ENCODE assay signal across 1 cellular context in the genomic region with DNA sequence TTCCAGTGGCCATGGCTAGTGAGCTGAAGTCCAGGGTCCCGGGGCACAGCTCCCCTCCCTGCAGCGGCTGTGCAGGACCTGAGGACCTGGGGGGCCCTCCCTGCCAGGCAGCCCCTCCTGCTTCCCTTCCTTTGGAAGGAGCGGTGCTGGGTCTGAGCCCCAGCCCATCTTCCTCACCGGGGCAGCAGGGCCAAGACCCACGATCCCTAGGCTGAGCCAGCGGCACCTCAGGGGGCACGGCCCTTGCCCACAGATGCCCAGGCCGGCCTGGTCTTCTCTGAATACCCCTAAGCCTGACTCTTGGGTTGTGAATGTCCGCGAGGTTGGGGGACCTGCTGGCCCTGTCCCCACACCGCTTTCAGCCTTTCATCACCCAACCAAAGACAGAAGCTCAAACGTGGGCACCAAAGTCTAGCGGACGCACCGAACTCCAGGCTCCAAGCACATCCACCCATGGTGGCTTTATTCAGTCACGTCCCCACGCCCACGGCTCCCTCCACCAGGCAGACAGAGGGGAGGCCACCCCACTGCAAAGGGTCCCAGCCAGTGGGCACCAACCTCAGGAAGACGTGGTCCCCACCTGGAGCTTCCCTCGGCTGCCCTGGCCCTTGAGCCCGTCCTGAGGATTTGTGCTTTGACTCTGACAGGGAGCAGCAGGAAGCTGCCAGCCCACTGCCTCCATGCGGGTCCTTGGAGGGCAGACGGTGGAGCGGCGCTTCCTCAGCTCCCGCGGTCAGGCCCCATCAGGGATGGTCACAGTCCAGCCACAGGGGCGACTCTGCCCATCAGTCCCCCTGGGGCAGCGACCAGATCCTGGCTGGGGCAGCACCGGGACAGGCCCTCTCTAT.
A peak's percentile ranks its signal among the peaks of the same experiment; 100 is the strongest.
TF ChIP-seq lines count a peak whose summit lies in the region.

No MANE protein-coding gene starts in this region.

TF ChIP-seq in HEK293, 187 proteins besides CTCF, POLR2A, EP300 and RAD21 (continued from another document):
- TF ChIP-seq, protein P1, sequence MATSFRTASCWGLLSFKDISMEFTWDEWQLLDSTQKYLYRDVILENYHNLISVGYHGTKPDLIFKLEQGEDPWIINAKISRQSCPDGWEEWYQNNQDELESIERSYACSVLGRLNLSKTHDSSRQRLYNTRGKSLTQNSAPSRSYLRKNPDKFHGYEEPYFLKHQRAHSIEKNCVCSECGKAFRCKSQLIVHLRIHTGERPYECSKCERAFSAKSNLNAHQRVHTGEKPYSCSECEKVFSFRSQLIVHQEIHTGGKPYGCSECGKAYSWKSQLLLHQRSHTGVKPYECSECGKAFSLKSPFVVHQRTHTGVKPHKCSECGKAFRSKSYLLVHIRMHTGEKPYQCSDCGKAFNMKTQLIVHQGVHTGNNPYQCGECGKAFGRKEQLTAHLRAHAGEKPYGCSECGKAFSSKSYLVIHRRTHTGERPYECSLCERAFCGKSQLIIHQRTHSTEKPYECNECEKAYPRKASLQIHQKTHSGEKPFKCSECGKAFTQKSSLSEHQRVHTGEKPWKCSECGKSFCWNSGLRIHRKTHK (tag by site-specific recombination; IDR thresholded peaks at IDR 0.05), result no peak
- TF ChIP-seq ZNF23 (tag by site-specific recombination; IDR thresholded peaks at IDR 0.05; ENCODE audit: borderline replicate concordance), result no peak
- TF ChIP-seq EGR2 (tag by site-specific recombination; IDR thresholded peaks at IDR 0.05; ENCODE audit: low read depth), result no peak
- TF ChIP-seq, protein P2, sequence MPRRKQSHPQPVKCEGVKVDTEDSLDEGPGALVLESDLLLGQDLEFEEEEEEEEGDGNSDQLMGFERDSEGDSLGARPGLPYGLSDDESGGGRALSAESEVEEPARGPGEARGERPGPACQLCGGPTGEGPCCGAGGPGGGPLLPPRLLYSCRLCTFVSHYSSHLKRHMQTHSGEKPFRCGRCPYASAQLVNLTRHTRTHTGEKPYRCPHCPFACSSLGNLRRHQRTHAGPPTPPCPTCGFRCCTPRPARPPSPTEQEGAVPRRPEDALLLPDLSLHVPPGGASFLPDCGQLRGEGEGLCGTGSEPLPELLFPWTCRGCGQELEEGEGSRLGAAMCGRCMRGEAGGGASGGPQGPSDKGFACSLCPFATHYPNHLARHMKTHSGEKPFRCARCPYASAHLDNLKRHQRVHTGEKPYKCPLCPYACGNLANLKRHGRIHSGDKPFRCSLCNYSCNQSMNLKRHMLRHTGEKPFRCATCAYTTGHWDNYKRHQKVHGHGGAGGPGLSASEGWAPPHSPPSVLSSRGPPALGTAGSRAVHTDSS (tag by site-specific recombination; IDR thresholded peaks at IDR 0.05), result no peak
- TF ChIP-seq, protein P3, sequence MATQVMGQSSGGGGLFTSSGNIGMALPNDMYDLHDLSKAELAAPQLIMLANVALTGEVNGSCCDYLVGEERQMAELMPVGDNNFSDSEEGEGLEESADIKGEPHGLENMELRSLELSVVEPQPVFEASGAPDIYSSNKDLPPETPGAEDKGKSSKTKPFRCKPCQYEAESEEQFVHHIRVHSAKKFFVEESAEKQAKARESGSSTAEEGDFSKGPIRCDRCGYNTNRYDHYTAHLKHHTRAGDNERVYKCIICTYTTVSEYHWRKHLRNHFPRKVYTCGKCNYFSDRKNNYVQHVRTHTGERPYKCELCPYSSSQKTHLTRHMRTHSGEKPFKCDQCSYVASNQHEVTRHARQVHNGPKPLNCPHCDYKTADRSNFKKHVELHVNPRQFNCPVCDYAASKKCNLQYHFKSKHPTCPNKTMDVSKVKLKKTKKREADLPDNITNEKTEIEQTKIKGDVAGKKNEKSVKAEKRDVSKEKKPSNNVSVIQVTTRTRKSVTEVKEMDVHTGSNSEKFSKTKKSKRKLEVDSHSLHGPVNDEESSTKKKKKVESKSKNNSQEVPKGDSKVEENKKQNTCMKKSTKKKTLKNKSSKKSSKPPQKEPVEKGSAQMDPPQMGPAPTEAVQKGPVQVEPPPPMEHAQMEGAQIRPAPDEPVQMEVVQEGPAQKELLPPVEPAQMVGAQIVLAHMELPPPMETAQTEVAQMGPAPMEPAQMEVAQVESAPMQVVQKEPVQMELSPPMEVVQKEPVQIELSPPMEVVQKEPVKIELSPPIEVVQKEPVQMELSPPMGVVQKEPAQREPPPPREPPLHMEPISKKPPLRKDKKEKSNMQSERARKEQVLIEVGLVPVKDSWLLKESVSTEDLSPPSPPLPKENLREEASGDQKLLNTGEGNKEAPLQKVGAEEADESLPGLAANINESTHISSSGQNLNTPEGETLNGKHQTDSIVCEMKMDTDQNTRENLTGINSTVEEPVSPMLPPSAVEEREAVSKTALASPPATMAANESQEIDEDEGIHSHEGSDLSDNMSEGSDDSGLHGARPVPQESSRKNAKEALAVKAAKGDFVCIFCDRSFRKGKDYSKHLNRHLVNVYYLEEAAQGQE (tag by site-specific recombination; IDR thresholded peaks at IDR 0.05), result no peak
- TF ChIP-seq, protein P4, sequence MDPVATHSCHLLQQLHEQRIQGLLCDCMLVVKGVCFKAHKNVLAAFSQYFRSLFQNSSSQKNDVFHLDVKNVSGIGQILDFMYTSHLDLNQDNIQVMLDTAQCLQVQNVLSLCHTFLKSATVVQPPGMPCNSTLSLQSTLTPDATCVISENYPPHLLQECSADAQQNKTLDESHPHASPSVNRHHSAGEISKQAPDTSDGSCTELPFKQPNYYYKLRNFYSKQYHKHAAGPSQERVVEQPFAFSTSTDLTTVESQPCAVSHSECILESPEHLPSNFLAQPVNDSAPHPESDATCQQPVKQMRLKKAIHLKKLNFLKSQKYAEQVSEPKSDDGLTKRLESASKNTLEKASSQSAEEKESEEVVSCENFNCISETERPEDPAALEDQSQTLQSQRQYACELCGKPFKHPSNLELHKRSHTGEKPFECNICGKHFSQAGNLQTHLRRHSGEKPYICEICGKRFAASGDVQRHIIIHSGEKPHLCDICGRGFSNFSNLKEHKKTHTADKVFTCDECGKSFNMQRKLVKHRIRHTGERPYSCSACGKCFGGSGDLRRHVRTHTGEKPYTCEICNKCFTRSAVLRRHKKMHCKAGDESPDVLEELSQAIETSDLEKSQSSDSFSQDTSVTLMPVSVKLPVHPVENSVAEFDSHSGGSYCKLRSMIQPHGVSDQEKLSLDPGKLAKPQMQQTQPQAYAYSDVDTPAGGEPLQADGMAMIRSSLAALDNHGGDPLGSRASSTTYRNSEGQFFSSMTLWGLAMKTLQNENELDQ (tag by site-specific recombination; IDR thresholded peaks at IDR 0.05; ENCODE audit: low read depth), result no peak
- TF ChIP-seq ZSCAN16 (tag by site-specific recombination; IDR thresholded peaks at IDR 0.05), result no peak
- TF ChIP-seq ZNF133 (tag by site-specific recombination; IDR thresholded peaks at IDR 0.05), result no peak
- no peak for TF ChIP-seq ZNF341 (tag by site-specific recombination; IDR thresholded peaks at IDR 0.05; ENCODE audit: low read depth)
- TF ChIP-seq ZNF830 (tag by site-specific recombination; IDR thresholded peaks at IDR 0.05; ENCODE audit: low read depth), result no peak
- TF ChIP-seq ZFP69B (tag by site-specific recombination; IDR thresholded peaks at IDR 0.05), result no peak
- no peak for TF ChIP-seq ZNF112 (tag by site-specific recombination; IDR thresholded peaks at IDR 0.05)
- no peak for TF ChIP-seq KLF8 (tag by site-specific recombination; IDR thresholded peaks at IDR 0.05)
- TF ChIP-seq, protein P5, sequence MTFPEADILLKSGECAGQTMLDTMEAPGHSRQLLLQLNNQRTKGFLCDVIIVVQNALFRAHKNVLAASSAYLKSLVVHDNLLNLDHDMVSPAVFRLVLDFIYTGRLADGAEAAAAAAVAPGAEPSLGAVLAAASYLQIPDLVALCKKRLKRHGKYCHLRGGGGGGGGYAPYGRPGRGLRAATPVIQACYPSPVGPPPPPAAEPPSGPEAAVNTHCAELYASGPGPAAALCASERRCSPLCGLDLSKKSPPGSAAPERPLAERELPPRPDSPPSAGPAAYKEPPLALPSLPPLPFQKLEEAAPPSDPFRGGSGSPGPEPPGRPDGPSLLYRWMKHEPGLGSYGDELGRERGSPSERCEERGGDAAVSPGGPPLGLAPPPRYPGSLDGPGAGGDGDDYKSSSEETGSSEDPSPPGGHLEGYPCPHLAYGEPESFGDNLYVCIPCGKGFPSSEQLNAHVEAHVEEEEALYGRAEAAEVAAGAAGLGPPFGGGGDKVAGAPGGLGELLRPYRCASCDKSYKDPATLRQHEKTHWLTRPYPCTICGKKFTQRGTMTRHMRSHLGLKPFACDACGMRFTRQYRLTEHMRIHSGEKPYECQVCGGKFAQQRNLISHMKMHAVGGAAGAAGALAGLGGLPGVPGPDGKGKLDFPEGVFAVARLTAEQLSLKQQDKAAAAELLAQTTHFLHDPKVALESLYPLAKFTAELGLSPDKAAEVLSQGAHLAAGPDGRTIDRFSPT (tag by site-specific recombination; IDR thresholded peaks at IDR 0.05), result 0 out of 2 replicates have a peak, but pooled peaks have one; percentile 45
- TF ChIP-seq ZNF311 (tag by site-specific recombination; IDR thresholded peaks at IDR 0.05; ENCODE audit: borderline replicate concordance), result no peak
- no peak for TF ChIP-seq ZNF544 (tag by site-specific recombination; IDR thresholded peaks at IDR 0.05)
- TF ChIP-seq, protein P6, sequence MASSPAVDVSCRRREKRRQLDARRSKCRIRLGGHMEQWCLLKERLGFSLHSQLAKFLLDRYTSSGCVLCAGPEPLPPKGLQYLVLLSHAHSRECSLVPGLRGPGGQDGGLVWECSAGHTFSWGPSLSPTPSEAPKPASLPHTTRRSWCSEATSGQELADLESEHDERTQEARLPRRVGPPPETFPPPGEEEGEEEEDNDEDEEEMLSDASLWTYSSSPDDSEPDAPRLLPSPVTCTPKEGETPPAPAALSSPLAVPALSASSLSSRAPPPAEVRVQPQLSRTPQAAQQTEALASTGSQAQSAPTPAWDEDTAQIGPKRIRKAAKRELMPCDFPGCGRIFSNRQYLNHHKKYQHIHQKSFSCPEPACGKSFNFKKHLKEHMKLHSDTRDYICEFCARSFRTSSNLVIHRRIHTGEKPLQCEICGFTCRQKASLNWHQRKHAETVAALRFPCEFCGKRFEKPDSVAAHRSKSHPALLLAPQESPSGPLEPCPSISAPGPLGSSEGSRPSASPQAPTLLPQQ (tag by site-specific recombination; IDR thresholded peaks at IDR 0.05), result no peak
- 0 out of 2 replicates have a peak, but pooled peaks have one; percentile 17 for TF ChIP-seq ZFHX2 (tag by site-specific recombination; conservative IDR thresholded peaks at IDR 0.05)
- TF ChIP-seq, protein P7, sequence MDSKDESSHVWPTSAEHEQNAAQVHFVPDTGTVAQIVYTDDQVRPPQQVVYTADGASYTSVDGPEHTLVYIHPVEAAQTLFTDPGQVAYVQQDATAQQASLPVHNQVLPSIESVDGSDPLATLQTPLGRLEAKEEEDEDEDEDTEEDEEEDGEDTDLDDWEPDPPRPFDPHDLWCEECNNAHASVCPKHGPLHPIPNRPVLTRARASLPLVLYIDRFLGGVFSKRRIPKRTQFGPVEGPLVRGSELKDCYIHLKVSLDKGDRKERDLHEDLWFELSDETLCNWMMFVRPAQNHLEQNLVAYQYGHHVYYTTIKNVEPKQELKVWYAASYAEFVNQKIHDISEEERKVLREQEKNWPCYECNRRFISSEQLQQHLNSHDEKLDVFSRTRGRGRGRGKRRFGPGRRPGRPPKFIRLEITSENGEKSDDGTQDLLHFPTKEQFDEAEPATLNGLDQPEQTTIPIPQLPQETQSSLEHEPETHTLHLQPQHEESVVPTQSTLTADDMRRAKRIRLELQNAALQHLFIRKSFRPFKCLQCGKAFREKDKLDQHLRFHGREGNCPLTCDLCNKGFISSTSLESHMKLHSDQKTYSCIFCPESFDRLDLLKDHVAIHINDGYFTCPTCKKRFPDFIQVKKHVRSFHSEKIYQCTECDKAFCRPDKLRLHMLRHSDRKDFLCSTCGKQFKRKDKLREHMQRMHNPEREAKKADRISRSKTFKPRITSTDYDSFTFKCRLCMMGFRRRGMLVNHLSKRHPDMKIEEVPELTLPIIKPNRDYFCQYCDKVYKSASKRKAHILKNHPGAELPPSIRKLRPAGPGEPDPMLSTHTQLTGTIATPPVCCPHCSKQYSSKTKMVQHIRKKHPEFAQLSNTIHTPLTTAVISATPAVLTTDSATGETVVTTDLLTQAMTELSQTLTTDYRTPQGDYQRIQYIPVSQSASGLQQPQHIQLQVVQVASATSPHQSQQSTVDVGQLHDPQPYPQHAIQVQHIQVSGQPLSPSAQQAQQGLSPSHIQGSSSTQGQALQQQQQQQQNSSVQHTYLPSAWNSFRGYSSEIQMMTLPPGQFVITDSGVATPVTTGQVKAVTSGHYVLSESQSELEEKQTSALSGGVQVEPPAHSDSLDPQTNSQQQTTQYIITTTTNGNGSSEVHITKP (tag by site-specific recombination; IDR thresholded peaks at IDR 0.05), result peak; percentile 49; the same call in 1 of the 2 replicates
- TF ChIP-seq ZFP37 (tag by site-specific recombination; IDR thresholded peaks at IDR 0.05), result 0 out of 2 replicates have a peak, but pooled peaks have one; percentile 12
